Comparison of ENCODE assay signal across 17 cellular contexts in genomic region chr12:19529933-19530630, GRCh38.
DNase-seq lines count a peak whose midpoint lies in the region; ATAC-seq, FAIRE-seq and TF ChIP-seq lines count a peak whose summit lies in the region.
"Had no signal": no experiment of that assay in that cellular context is flagged by ENCODE, and none has a peak within 500 bp of the region (broad histone marks: within the 10 kb centered on the region; RNA-seq: fewer than 3 reads in every experiment).

No MANE protein-coding gene starts in this region.

- no peaks in the 10 kb centered on the region for H3K36me3 ChIP-seq in breast epithelium
- H3K36me3 ChIP-seq in astrocyte (ENCODE audit: insufficient read depth, low read length) = no peaks in the 10 kb centered on the region
- H3K36me3 ChIP-seq in hepatocyte (replicated peaks; ENCODE audit: insufficient read depth, low read depth) = no peaks in the 10 kb centered on the region
- H3K36me3 ChIP-seq in stomach = peaks cover 0 to 4% (median 0%) of the 10 kb centered on the region in 4 donors
- H3K36me3 ChIP-seq: esophagus squamous epithelium, thyroid gland had no signal

- intact Hi-C loops in MCF 10A (cut with micrococcal nuclease) = no loop called here
- intact Hi-C loops in breast epithelium (cut with DNase I; ENCODE audit: low total_unique reads) = no loop called here
- intact Hi-C loops in stomach (cut with DNase I; ENCODE audit: low total_unique reads) = no loop called here

- no peak for TF ChIP-seq EP300 in stomach (IDR thresholded peaks at IDR 0.05)

- no peak overlapping the region for H3K4me3 ChIP-seq in breast epithelium
- H3K4me3 ChIP-seq in astrocyte (ENCODE audit: insufficient read depth, low read depth, low read length) = no peak overlapping the region
- H3K4me3 ChIP-seq in hepatocyte = no peak overlapping the region
- H3K4me3 ChIP-seq in stomach = no peak overlapping the region
- H3K4me3 ChIP-seq: esophagus squamous epithelium, thyroid gland had no signal

- no peaks in the 10 kb centered on the region for H3K9me2 ChIP-seq in hepatocyte (replicated peaks; ENCODE audit: insufficient read depth)

- no peak overlapping the region for H3K27ac ChIP-seq in breast epithelium
- peak overlapping the region; percentile 6 for H3K27ac ChIP-seq in astrocyte (ENCODE audit: low read depth, low read length)
- H3K27ac ChIP-seq in hepatocyte = peak overlapping the region; percentile 22
- no peak overlapping the region for H3K27ac ChIP-seq in stomach
- H3K27ac ChIP-seq: 22Rv1, esophagus squamous epithelium, thyroid gland had no signal

- H3K27ac Mint-ChIP-seq in MCF 10A (ENCODE audit: low read depth, unreplicated experiment) (no peak overlapping the region), astrocyte (ENCODE audit: unreplicated experiment) (peak overlapping the region; percentile 85)
- no peak overlapping the region for H3K27ac Mint-ChIP-seq in activated T-helper 17 cell treated with anti-CD3 and anti-CD28 coated beads, Interleukin-2, amount 50 U/mL, for 72 hours

- H3K4me1 Mint-ChIP-seq in MCF 10A (ENCODE audit: insufficient read depth, unreplicated experiment) (peaks cover 27% of the 10 kb centered on the region), astrocyte (ENCODE audit: low read depth, unreplicated experiment) (peaks cover 27% of the 10 kb centered on the region)
- peaks cover 22% of the 10 kb centered on the region for H3K4me1 Mint-ChIP-seq in activated T-helper 17 cell treated with anti-CD3 and anti-CD28 coated beads, Interleukin-2, amount 50 U/mL, for 72 hours

- H4K20me1 ChIP-seq in astrocyte (ENCODE audit: insufficient read depth, low read length) = no peaks in the 10 kb centered on the region
- no peaks in the 10 kb centered on the region for H4K20me1 ChIP-seq in hepatocyte (ENCODE audit: insufficient read depth, poor library complexity, severe bottlenecking)

- no peaks in the 10 kb centered on the region for H3K4me1 ChIP-seq in breast epithelium
- peaks cover 5% of the 10 kb centered on the region for H3K4me1 ChIP-seq in astrocyte (ENCODE audit: insufficient read depth, low read length)
- peaks cover 9% of the 10 kb centered on the region for H3K4me1 ChIP-seq in hepatocyte (ENCODE audit: insufficient read depth)
- peaks cover 0 to 10% (median 4%) of the 10 kb centered on the region in 4 donors for H3K4me1 ChIP-seq in stomach
- H3K4me1 ChIP-seq: thyroid gland had no signal

- H3K4me2 ChIP-seq in astrocyte (ENCODE audit: low read length) (peak overlapping the region; percentile 8), hepatocyte (no peak overlapping the region)

- H2AFZ ChIP-seq in astrocyte (ENCODE audit: low read depth, low read length) = no peak overlapping the region
- no peak overlapping the region for H2AFZ ChIP-seq in hepatocyte

- no peak overlapping the region for H3K4me3 Mint-ChIP-seq in MCF 10A (ENCODE audit: unreplicated experiment)
- H3K4me3 Mint-ChIP-seq in astrocyte (ENCODE audit: unreplicated experiment) = no peak overlapping the region
- H3K4me3 Mint-ChIP-seq in activated T-helper 17 cell treated with anti-CD3 and anti-CD28 coated beads, Interleukin-2, amount 50 U/mL, for 72 hours = no peak overlapping the region
- H3K4me3 Mint-ChIP-seq: naive thymus-derived CD4-positive, alpha-beta T cell had no signal

- TF ChIP-seq CTCF in MCF 10A (IDR thresholded peaks at IDR 0.05; ENCODE audit: unreplicated experiment) = no peak
- TF ChIP-seq CTCF in breast epithelium (IDR thresholded peaks at IDR 0.05) = no peak
- TF ChIP-seq CTCF in astrocyte (IDR thresholded peaks at IDR 0.05; ENCODE audit: insufficient read depth, low read depth, low read length) = no peak
- TF ChIP-seq CTCF in hepatocyte (IDR thresholded peaks at IDR 0.05; ENCODE audit: poor library complexity) = no peak
- TF ChIP-seq CTCF in stomach (IDR thresholded peaks at IDR 0.05) = no peak

- FAIRE-seq in astrocyte (lab: Jason Lieb, UNC) = no peak
- FAIRE-seq: D721Med had no signal

- CTCF ChIA-PET in MCF 10A (lab: Yijun Ruan, JAX) = no interaction called here

- no peak for ATAC-seq in activated T-helper 17 cell treated with anti-CD3 and anti-CD28 coated beads, Interleukin-2, amount 50 U/mL, for 72 hours (replicated peaks)
- ATAC-seq in HG02571 (IDR thresholded peaks at IDR 0.05; ENCODE audit: unreplicated experiment) = no peak
- ATAC-seq: naive thymus-derived CD4-positive, alpha-beta T cell; Panc1 had no signal

- H3K36me3 Mint-ChIP-seq in MCF 10A (ENCODE audit: insufficient read depth, unreplicated experiment) = peaks cover 13% of the 10 kb centered on the region
- no peaks in the 10 kb centered on the region for H3K36me3 Mint-ChIP-seq in astrocyte (ENCODE audit: low read depth, unreplicated experiment)
- peaks cover 9% of the 10 kb centered on the region for H3K36me3 Mint-ChIP-seq in activated T-helper 17 cell treated with anti-CD3 and anti-CD28 coated beads, Interleukin-2, amount 50 U/mL, for 72 hours (ENCODE audit: low read depth)

- 72% methylated on average over 6 of the region's 6 CpGs for WGBS in hepatocyte (ENCODE audit: low lambda C conversion rate, missing lambda C conversion rate)
- 62 to 76% (median 68%) methylated on average over 6 of the region's 6 CpGs for WGBS in stomach, 5 donors

- no peaks in the 10 kb centered on the region for H3K27me3 ChIP-seq in breast epithelium
- H3K27me3 ChIP-seq in astrocyte (ENCODE audit: insufficient read depth, low read length) = no peaks in the 10 kb centered on the region
- H3K27me3 ChIP-seq in hepatocyte = no peaks in the 10 kb centered on the region
- no peaks in the 10 kb centered on the region for H3K27me3 ChIP-seq in stomach
- H3K27me3 ChIP-seq: esophagus squamous epithelium, thyroid gland had no signal

- POLR2A ChIA-PET in MCF 10A (lab: Yijun Ruan, JAX) = no interaction called here

- BruUV-seq in MCF 10A (replicated peaks; lab: Mats Ljungman, UMichigan) = no TSS peak

- H3K27me3 Mint-ChIP-seq in MCF 10A (ENCODE audit: insufficient read depth, unreplicated experiment) (no peaks in the 10 kb centered on the region), astrocyte (ENCODE audit: low read depth, unreplicated experiment) (no peaks in the 10 kb centered on the region)
- H3K27me3 Mint-ChIP-seq in activated T-helper 17 cell treated with anti-CD3 and anti-CD28 coated beads, Interleukin-2, amount 50 U/mL, for 72 hours = no peaks in the 10 kb centered on the region
- H3K27me3 Mint-ChIP-seq: naive thymus-derived CD4-positive, alpha-beta T cell had no signal

- DNase-seq in MCF 10A (ENCODE audit: unreplicated experiment) = peak; percentile 16
- DNase-seq in breast epithelium (ENCODE audit: low spot score in 2 of 2) = no peak
- DNase-seq in astrocyte (ENCODE audit: low read depth) = peak; percentile 40
- DNase-seq in hepatocyte (ENCODE audit: low spot score) = no peak
- DNase-seq in stomach = no peak
- DNase-seq in NOMO-1 treated with DMSO at 0.1 percent for 48 hours (lab: John Stamatoyannopoulos, UW; ENCODE audit: unreplicated experiment) = no peak
- DNase-seq: activated CD4-positive, alpha-beta T cell treated with anti-CD3 and anti-CD28 coated beads, Interleukin-2, amount 50 U/mL, for 4 hours; activated effector memory CD4-positive, alpha-beta T cell treated with anti-CD3 and anti-CD28 coated beads, Interleukin-2, amount 50 U/mL, for 16 hours; esophagus squamous epithelium; naive thymus-derived CD4-positive, alpha-beta T cell; T1000; thyroid gland had no signal

- H3K79me2 ChIP-seq in astrocyte (ENCODE audit: insufficient read depth, low read length) (no peaks in the 10 kb centered on the region), hepatocyte (no peaks in the 10 kb centered on the region)

- TF ChIP-seq POLR2A in breast epithelium (IDR thresholded peaks at IDR 0.05) = no peak
- no peak for TF ChIP-seq POLR2A in stomach (IDR thresholded peaks at IDR 0.05)

- no peak overlapping the region for H3K9ac ChIP-seq in astrocyte (ENCODE audit: low read length)

- H3K9me3 ChIP-seq in breast epithelium (no peaks in the 10 kb centered on the region), astrocyte (ENCODE audit: insufficient read depth, low read depth, low read length) (no peaks in the 10 kb centered on the region), hepatocyte (ENCODE audit: low read depth) (no peaks in the 10 kb centered on the region), stomach (no peaks in the 10 kb centered on the region)
- H3K9me3 ChIP-seq: esophagus squamous epithelium, thyroid gland had no signal

- H3K9me3 Mint-ChIP-seq in MCF 10A (ENCODE audit: unreplicated experiment) = peaks cover 5% of the 10 kb centered on the region
- H3K9me3 Mint-ChIP-seq in astrocyte (ENCODE audit: unreplicated experiment) = no peaks in the 10 kb centered on the region
- H3K9me3 Mint-ChIP-seq in activated T-helper 17 cell treated with anti-CD3 and anti-CD28 coated beads, Interleukin-2, amount 50 U/mL, for 72 hours = peaks cover 2% of the 10 kb centered on the region

Comparison
In these comparisons a context has a peak if more than half of its experiments do, and no peak if none do; other contexts are left out.
1. DNase-seq: peak in MCF 10A (single experiment) and astrocyte (single experiment); none in breast epithelium (0 of 2), hepatocyte (single experiment), stomach (single experiment) and NOMO-1 treated with DMSO at 0.1 percent for 48 hours (single experiment).
2. H3K27ac ChIP-seq: peak in astrocyte (single experiment) and hepatocyte (single experiment); none in breast epithelium (0 of 2) and stomach (0 of 5).